ENCODE assay signal across 10 cellular contexts in genomic region chr16:48393843-48394703, GRCh38. TPM values are rescaled to one million over a fixed set of nuclear protein-coding genes. Genes with fewer than 3 reads are reported as not detected.
DNase-seq lines count a peak whose midpoint lies in the region; ATAC-seq and TF ChIP-seq lines count a peak whose summit lies in the region.
"Had no signal": no experiment of that assay in that cellular context is flagged by ENCODE, and none has a peak within 500 bp of the region (broad histone marks: within the 10 kb centered on the region; RNA-seq: fewer than 3 reads in every experiment).

No MANE protein-coding gene starts in this region.

- H3K27ac Mint-ChIP-seq in stimulated activated memory B cell treated with anti-CD40 and anti-IgM and Interleukin-4, amounts not matched to agents 10 μg/mL and 1 μg/mL and 100 μg/mL, for 72 hours = no peak overlapping the region
- H3K27ac Mint-ChIP-seq: memory B cell had no signal

- H3K27me3 Mint-ChIP-seq in stimulated activated memory B cell treated with anti-CD40 and anti-IgM and Interleukin-4, amounts not matched to agents 10 μg/mL and 1 μg/mL and 100 μg/mL, for 72 hours = no peaks in the 10 kb centered on the region
- H3K27me3 Mint-ChIP-seq: memory B cell had no signal

- H3K4me3 Mint-ChIP-seq in stimulated activated memory B cell treated with anti-CD40 and anti-IgM and Interleukin-4, amounts not matched to agents 10 μg/mL and 1 μg/mL and 100 μg/mL, for 72 hours = no peak overlapping the region
- H3K4me3 Mint-ChIP-seq: memory B cell had no signal

- H3K4me1 Mint-ChIP-seq in stimulated activated memory B cell treated with anti-CD40 and anti-IgM and Interleukin-4, amounts not matched to agents 10 μg/mL and 1 μg/mL and 100 μg/mL, for 72 hours = no peaks in the 10 kb centered on the region
- H3K4me1 Mint-ChIP-seq: memory B cell had no signal

- TF ChIP-seq CTCF in fibroblast of pulmonary artery (IDR thresholded peaks at IDR 0.05; ENCODE audit: low read length, missing control alignments) = no peak
- TF ChIP-seq CTCF in omental fat pad (IDR thresholded peaks at IDR 0.05) = no peak
- TF ChIP-seq CTCF in GM10266 (IDR thresholded peaks at IDR 0.05; ENCODE audit: control insufficient read depth, insufficient read depth, low read depth, missing control alignments) = no peak

- no peaks in the 10 kb centered on the region for H3K9me3 Mint-ChIP-seq in stimulated activated memory B cell treated with anti-CD40 and anti-IgM and Interleukin-4, amounts not matched to agents 10 μg/mL and 1 μg/mL and 100 μg/mL, for 72 hours
- H3K9me3 Mint-ChIP-seq: memory B cell had no signal

- H3K4me3 ChIP-seq in fibroblast of pulmonary artery (replicated peaks; ENCODE audit: low read depth, low read length) = no peak overlapping the region

- H3K36me3 Mint-ChIP-seq in stimulated activated memory B cell treated with anti-CD40 and anti-IgM and Interleukin-4, amounts not matched to agents 10 μg/mL and 1 μg/mL and 100 μg/mL, for 72 hours = no peaks in the 10 kb centered on the region
- H3K36me3 Mint-ChIP-seq: memory B cell had no signal

- peak; percentile 87 for DNase-seq in AG20443 (ENCODE audit: low spot score)
- peak; percentile 51 for DNase-seq in fibroblast of pulmonary artery (ENCODE audit: low read depth)
- DNase-seq in omental fat pad (ENCODE audit: low spot score) = no peak
- DNase-seq in GM10266 (ENCODE audit: extremely low spot score) = no peak
- DNase-seq: RPMI8226 had no signal

- ATAC-seq in SK-N-SH treated with all-trans-retinoic acid at 6 μM for 48 hours = peak; percentile 56; the same call in 2 of the 3 replicates
- ATAC-seq in omental fat pad (ENCODE audit: low FRiP score) = peak; percentile 63
- ATAC-seq in stimulated activated memory B cell treated with anti-CD40 and anti-IgM and Interleukin-4, amounts not matched to agents 10 μg/mL and 1 μg/mL and 100 μg/mL, for 72 hours = no peak
- no peak for ATAC-seq in HG02610 (IDR thresholded peaks at IDR 0.05; ENCODE audit: unreplicated experiment)
- no peak for ATAC-seq in HG03135 (IDR thresholded peaks at IDR 0.05; ENCODE audit: unreplicated experiment)

TF ChIP-seq in SK-N-SH treated with all-trans-retinoic acid at 6 μM for 48 hours, 23 proteins besides CTCF, POLR2A, EP300 and RAD21:
- TF ChIP-seq ARNTL (CRISPR knock-in tag; IDR thresholded peaks at IDR 0.05; ENCODE audit: borderline replicate concordance, low read depth) = no peak
- no peak for TF ChIP-seq PPARA (CRISPR knock-in tag; IDR thresholded peaks at IDR 0.05; ENCODE audit: borderline replicate concordance)
- TF ChIP-seq TOX (CRISPR knock-in tag; IDR thresholded peaks at IDR 0.05; ENCODE audit: borderline replicate concordance) = no peak
- no peak for TF ChIP-seq ISL1 (CRISPR knock-in tag; IDR thresholded peaks at IDR 0.05)
- TF ChIP-seq PATZ1 (CRISPR knock-in tag; IDR thresholded peaks at IDR 0.05; ENCODE audit: borderline replicate concordance) = no peak
- TF ChIP-seq TCF4 (CRISPR knock-in tag; IDR thresholded peaks at IDR 0.05; ENCODE audit: borderline replicate concordance) = 0 out of 2 replicates have a peak, but pooled peaks have one; percentile 14
- no peak for TF ChIP-seq ESRRG (CRISPR knock-in tag; IDR thresholded peaks at IDR 0.05)
- TF ChIP-seq TSHZ2 (CRISPR knock-in tag; IDR thresholded peaks at IDR 0.05) = no peak

RNA-seq across cellular contexts. Expression of gene SIAH1, which starts 8.9 kb away (rescaled TPM):
- total RNA-seq in omental fat pad = 10 to 100 TPM; 30.7 to 42.7 (median 39.6) TPM

Comparison
In these comparisons a context has a peak if more than half of its experiments do, and no peak if none do; other contexts are left out.
1. DNase-seq: peak in AG20443 (single experiment) and fibroblast of pulmonary artery (single experiment); none in omental fat pad (single experiment) and GM10266 (single experiment).
2. ATAC-seq: peak in SK-N-SH treated with all-trans-retinoic acid at 6 μM for 48 hours (single experiment) and omental fat pad (single experiment); none in stimulated activated memory B cell treated with anti-CD40 and anti-IgM and Interleukin-4, amounts not matched to agents 10 μg/mL and 1 μg/mL and 100 μg/mL, for 72 hours (single experiment), HG02610 (single experiment) and HG03135 (single experiment).